In the genomic region with DNA sequence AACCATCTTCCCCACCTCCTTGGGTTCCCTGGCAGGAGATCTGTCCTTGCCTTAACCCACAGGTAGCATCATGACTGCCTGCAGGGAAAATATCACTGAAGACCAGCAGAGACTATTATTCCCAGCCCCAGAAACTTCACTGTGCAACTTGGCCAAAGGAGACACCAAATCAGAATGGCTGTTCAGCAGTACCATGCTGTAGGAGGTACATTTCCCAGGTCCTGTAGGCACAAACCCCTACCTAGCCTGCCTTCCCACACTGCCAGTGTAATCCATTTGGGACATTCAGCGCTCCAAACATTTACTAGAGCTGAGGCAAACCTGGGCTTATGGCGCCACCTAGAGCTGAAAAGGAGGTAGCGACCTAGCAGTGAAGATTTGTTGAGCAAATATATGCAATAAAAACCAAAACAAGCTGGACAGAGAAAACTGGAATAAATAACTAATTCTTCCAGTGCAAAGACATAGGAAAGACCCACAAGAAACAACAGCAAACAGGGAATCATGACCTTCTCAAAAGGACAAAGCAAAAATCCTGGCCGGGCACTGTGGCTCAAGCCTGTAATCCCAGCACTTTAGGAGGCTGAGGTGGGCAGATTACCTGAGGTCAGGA, we compare ENCODE assay signal across 8 cellular contexts.
A peak's percentile ranks its signal among the peaks of the same experiment; 100 is the strongest.
DNase-seq lines count a peak whose midpoint lies in the region; ATAC-seq and TF ChIP-seq lines count a peak whose summit lies in the region.

No MANE protein-coding gene starts in this region.

- in situ Hi-C loops in ACHN (cut with HindIII; ENCODE audit: low pct_ligation_motif_present, low pct_unique_long_range_greater_than_20kb, low sequenced_read_pairs) (no loop called here), GM13977 (cut with MboI; ENCODE audit: low pct_unique_long_range_greater_than_20kb, low sequenced_read_pairs, unreplicated experiment) (no loop called here)

- peak; percentile 46 for DNase-seq in ACHN
- DNase-seq in GM13977 (ENCODE audit: low spot score) = no peak
- peak; percentile 49 for DNase-seq in SK-N-DZ (ENCODE audit: low spot score)
- peak; percentile 49 for DNase-seq in astrocyte of the hippocampus (ENCODE audit: low read depth, low spot score)
- peak; percentile 72 for DNase-seq in iPS-NIHi7 (ENCODE audit: extremely low spot score)
- DNase-seq in stimulated activated CD4-positive, alpha-beta T cell treated with anti-CD3 and anti-CD28 coated beads, Interleukin-4, amount 100 ng/mL, for 24 hours = peak; percentile 46
- no peak for DNase-seq in superior temporal gyrus (ENCODE audit: extremely low spot score)

- ATAC-seq in HG03521 (IDR thresholded peaks at IDR 0.05; ENCODE audit: unreplicated experiment) = peak; percentile 67

- TF ChIP-seq CTCF in GM13977 (IDR thresholded peaks at IDR 0.05; ENCODE audit: extremely low read depth, insufficient read depth, missing control alignments) = peak; percentile 69

Comparison
In these comparisons a context has a peak if more than half of its experiments do, and no peak if none do; other contexts are left out.
1. DNase-seq: peak in ACHN (single experiment), SK-N-DZ (single experiment), astrocyte of the hippocampus (single experiment), iPS-NIHi7 (single experiment) and stimulated activated CD4-positive, alpha-beta T cell treated with anti-CD3 and anti-CD28 coated beads, Interleukin-4, amount 100 ng/mL, for 24 hours (single experiment); none in GM13977 (single experiment) and superior temporal gyrus (single experiment).